ENCODE assay signal across 34 cellular contexts in genomic region chr4:105661028-105661427, GRCh38.
"Had no signal": no experiment of that assay in that cellular context is flagged by ENCODE, and none has a peak within 500 bp of the region (broad histone marks: within the 10 kb centered on the region; RNA-seq: fewer than 3 reads in every experiment).

No MANE protein-coding gene starts in this region.

- ATAC-seq: activated CD8-positive, alpha-beta T cell treated with anti-CD3 and anti-CD28 coated beads for 36 hours; activated naive CD4-positive, alpha-beta T cell treated with anti-CD3 and anti-CD28 coated beads, Interleukin-2, amount 50 U/mL, for 72 hours; activated T-cell treated with anti-CD3 and anti-CD28 coated beads, Interleukin-2, amount 50 U/mL, for 4 hours; activated T-cell treated with anti-CD3 and anti-CD28 coated beads, Interleukin-2, amount 50 U/mL, for 72 hours; activated T-helper 17 cell treated with anti-CD3 and anti-CD28 coated beads, Interleukin-2, amount 50 U/mL, for 72 hours; body of pancreas had no signal

- H3K4me3 ChIP-seq: adrenal gland, body of pancreas, breast epithelium, cardiac muscle cell had no signal

- H3K27me3 ChIP-seq: adrenal gland, body of pancreas, brain microvascular endothelial cell, breast epithelium had no signal

- DNase-seq: activated B cell treated with CpG ODN at 0.5 μM for 24 hours; activated CD4-positive, alpha-beta memory T cell treated with anti-CD3 and anti-CD28 coated beads for 36 hours; activated CD4-positive, alpha-beta T cell treated with anti-CD3 and anti-CD28 coated beads for 4 hours; activated CD4-positive, alpha-beta T cell treated with anti-CD3 and anti-CD28 coated beads, Interleukin-2, amount 10 ng/mL, durations not matched to agents 24 days and 14 days; activated CD4-positive, alpha-beta T cell treated with anti-CD3 and anti-CD28 coated beads, Interleukin-2, amount 50 U/mL, for 1 hour; activated CD4-positive, alpha-beta T cell treated with anti-CD3 and anti-CD28 coated beads, Interleukin-2, amount 50 U/mL, for 4 hours; activated CD4-positive, CD25-positive, alpha-beta regulatory T cell treated with anti-CD3 and anti-CD28 coated beads, Interleukin-2, amount 50 U/mL, for 72 hours; activated CD8-positive, alpha-beta memory T cell treated with anti-CD3 and anti-CD28 coated beads, Interleukin-2, amount 50 U/mL, for 4 hours; activated CD8-positive, alpha-beta T cell treated with anti-CD3 and anti-CD28 coated beads for 36 hours; activated effector memory CD4-positive, alpha-beta T cell treated with anti-CD3 and anti-CD28 coated beads, Interleukin-2, amount 50 U/mL, for 16 hours; activated gamma-delta T cell treated with Interleukin-2 at 50 U/mL for 16 hours; activated naive CD4-positive, alpha-beta T cell; activated naive CD4-positive, alpha-beta T cell treated with anti-CD3 and anti-CD28 coated beads for 36 hours; activated naive CD4-positive, alpha-beta T cell treated with anti-CD3 and anti-CD28 coated beads, Interleukin-2, amount 50 U/mL, for 16 hours; activated naive CD8-positive, alpha-beta T cell treated with anti-CD3 and anti-CD28 coated beads for 36 hours; activated T-cell treated with anti-CD3 and anti-CD28 coated beads for 4 hours; activated T-cell treated with anti-CD3 and anti-CD28 coated beads, Interleukin-2, amount 50 U/mL, for 1 hour; activated T-cell treated with anti-CD3 and anti-CD28 coated beads, Interleukin-2, amount 50 U/mL, for 4 hours; activated T-cell treated with anti-CD3 and anti-CD28 coated beads, Interleukin-2, amount 50 U/mL, for 72 hours; adrenal gland; amniotic stem cell; aorta; body of pancreas; brain microvascular endothelial cell; caudate nucleus; cerebellar nuclear complex; T-helper 1 cell; T-helper 2 cell; T-helper 9 cell had no signal

- H3K9me3 ChIP-seq: adrenal gland, body of pancreas, breast epithelium had no signal

- H3K27ac ChIP-seq: adrenal gland, body of pancreas, brain microvascular endothelial cell, breast epithelium, cardiac muscle cell, VCaP had no signal

- H3K36me3 ChIP-seq: adrenal gland, brain microvascular endothelial cell, breast epithelium, cardiac muscle cell had no signal

- H3K4me1 ChIP-seq: adrenal gland, body of pancreas, breast epithelium had no signal
